Comparison of ENCODE assay signal across 14 cellular contexts in genomic region chr7:43642897-43643630, GRCh38.
DNase-seq lines count a peak whose midpoint lies in the region; ATAC-seq, FAIRE-seq and TF ChIP-seq lines count a peak whose summit lies in the region.
"Had no signal": no experiment of that assay in that cellular context is flagged by ENCODE, and none has a peak within 500 bp of the region (broad histone marks: within the 10 kb centered on the region; RNA-seq: fewer than 3 reads in every experiment).

No MANE protein-coding gene starts in this region.

- no peak overlapping the region for H3K14ac ChIP-seq in H1 (ENCODE audit: insufficient read length)

- TF ChIP-seq EP300 in H1 (IDR thresholded peaks at IDR 0.05; ENCODE audit: borderline replicate concordance in 1 of 2, low read depth in 2 of 2, low read length in 2 of 2): no peak

- peak overlapping the region; percentile 28 for H3K4me2 ChIP-seq in SU-DHL-6 (ENCODE audit: low read depth, low read length, poor library complexity, severe bottlenecking)
- no peak overlapping the region for H3K4me2 ChIP-seq in H1 (ENCODE audit: insufficient read depth in 1 of 2, low read depth in 2 of 2, low read length in 2 of 2)

- H3K4me3 ChIP-seq in SU-DHL-6 (ENCODE audit: insufficient read depth, low read length, poor library complexity, severe bottlenecking): no peak overlapping the region
- H3K4me3 ChIP-seq in H1 (ENCODE audit: extremely low read depth in 1 of 4, insufficient read depth in 2 of 4, low read depth in 3 of 4, low read length in 4 of 4): no peak overlapping the region
- H3K4me3 ChIP-seq in thoracic aorta: no peak overlapping the region
- H3K4me3 ChIP-seq: upper lobe of left lung had no signal

- CTCF ChIA-PET in H1 (lab: Charles Lee; ENCODE audit: partially characterized antibody): no interaction called here

- FAIRE-seq in H1 (lab: Jason Lieb, UNC): no peak
- FAIRE-seq: keratinocyte had no signal

- no peaks in the 10 kb centered on the region for H3K9me3 ChIP-seq in SU-DHL-6 (ENCODE audit: insufficient read depth, low read length)
- H3K9me3 ChIP-seq in H1 (ENCODE audit: insufficient read depth in 2 of 2, low read depth in 1 of 2, low read length in 1 of 2): no peaks in the 10 kb centered on the region
- no peaks in the 10 kb centered on the region for H3K9me3 ChIP-seq in thoracic aorta
- H3K9me3 ChIP-seq: upper lobe of left lung had no signal

- DNase-seq in activated naive CD4-positive, alpha-beta T cell (lab: John Stamatoyannopoulos, UW): no peak
- DNase-seq in H1 (ENCODE audit: low read depth in 1 of 2, low spot score in 2 of 2) (no peak), thoracic aorta (ENCODE audit: low spot score) (no peak), COR-L47 (lab: John Stamatoyannopoulos, UW) (no peak), AML-193 (lab: John Stamatoyannopoulos, UW) (no peak), epidermal melanocyte (ENCODE audit: insufficient read length, low spot score) (no peak)
- DNase-seq: erythroblast; NCI-H1092; stimulated activated CD4-positive, alpha-beta T cell treated with anti-CD3 and anti-CD28 coated beads, Interleukin-15, amount 100 ng/mL, for 24 hours had no signal

- no peaks in the 10 kb centered on the region for H3K27me3 ChIP-seq in SU-DHL-6 (ENCODE audit: low read length)
- H3K27me3 ChIP-seq in H1 (replicated peaks in 1 of 4; ENCODE audit: control insufficient read depth in 3 of 4, extremely low read depth in 1 of 4, insufficient read depth in 3 of 4, low read length in 3 of 4): no peaks in the 10 kb centered on the region
- H3K27me3 ChIP-seq in thoracic aorta (replicated peaks; ENCODE audit: insufficient read depth): no peaks in the 10 kb centered on the region
- H3K27me3 ChIP-seq: upper lobe of left lung had no signal

- peaks cover 96% of the 10 kb centered on the region for H3K4me1 Mint-ChIP-seq in activated naive CD4-positive, alpha-beta T cell treated with anti-CD3 and anti-CD28 coated beads, Interleukin-2, amount 50 U/mL, for 24 hours

- H3F3A ChIP-seq in SU-DHL-6 (ENCODE audit: insufficient read depth): peaks cover 87% of the 10 kb centered on the region

- peaks cover 33% of the 10 kb centered on the region for H3K36me3 Mint-ChIP-seq in activated naive CD4-positive, alpha-beta T cell treated with anti-CD3 and anti-CD28 coated beads, Interleukin-2, amount 50 U/mL, for 24 hours

- H3K56ac ChIP-seq in H1 (replicated peaks; ENCODE audit: insufficient read length, low read depth, low read length): no peak overlapping the region

- H4K91ac ChIP-seq in H1 (replicated peaks; ENCODE audit: insufficient read length, low read length): no peak overlapping the region

- H3K4ac ChIP-seq in H1 (replicated peaks; ENCODE audit: insufficient read length, low read depth, low read length): no peak overlapping the region

- no peak overlapping the region for H2AK5ac ChIP-seq in H1 (ENCODE audit: low read depth, low read length)

- no peak for TF ChIP-seq CTCF in SU-DHL-6 (IDR thresholded peaks at IDR 0.05; ENCODE audit: insufficient read depth, low read length, poor library complexity, severe bottlenecking)
- no peak for TF ChIP-seq CTCF in H1 (IDR thresholded peaks at IDR 0.05; ENCODE audit: control extremely low read depth in 1 of 3, insufficient read depth in 1 of 3, low read depth in 1 of 3, low read length in 3 of 3)
- no peak for TF ChIP-seq CTCF in thoracic aorta (IDR thresholded peaks at IDR 0.05)

- peak overlapping the region; percentile 44; the same call in 1 of the 2 replicates for H2BK5ac ChIP-seq in H1 (ENCODE audit: low read depth, low read length)

- no peak overlapping the region for H3K18ac ChIP-seq in H1 (ENCODE audit: extremely low read depth, low read length)

- H3K9ac ChIP-seq in SU-DHL-6 (ENCODE audit: low read length) (peak overlapping the region; percentile 35), H1 (replicated peaks in 1 of 4; ENCODE audit: extremely low read depth in 1 of 4, low read depth in 3 of 4, low read length in 3 of 4) (no peak overlapping the region)

- H3K4me3 Mint-ChIP-seq in activated naive CD4-positive, alpha-beta T cell treated with anti-CD3 and anti-CD28 coated beads, Interleukin-2, amount 50 U/mL, for 24 hours: peak overlapping the region; percentile 66
- H3K4me3 Mint-ChIP-seq: mesothelial cell of epicardium had no signal

- no peaks in the 10 kb centered on the region for H4K20me1 ChIP-seq in SU-DHL-6 (ENCODE audit: low read depth, low read length)
- H4K20me1 ChIP-seq in H1 (replicated peaks in 1 of 2; ENCODE audit: control insufficient read depth in 1 of 2, insufficient read depth in 2 of 2, low read length in 2 of 2): no peaks in the 10 kb centered on the region

- no peak overlapping the region for H2BK20ac ChIP-seq in H1 (ENCODE audit: low read length)

- peaks cover 8% of the 10 kb centered on the region for H3K79me1 ChIP-seq in H1 (ENCODE audit: low read depth, low read length)

- no peak overlapping the region for H2BK12ac ChIP-seq in H1 (ENCODE audit: low read depth, low read length)

- 88% methylated on average over 13 of the region's 13 CpGs; no CpG with 5 or more reads in 1 of the 2 experiments for WGBS in H1 (ENCODE audit: extremely low coverage in 1 of 2, insufficient coverage in 1 of 2, insufficient read length in 1 of 2, insufficient replicate concordance in 2 of 2, low coverage in 1 of 2, low lambda C conversion rate in 2 of 2, missing lambda C conversion rate in 1 of 2), 2 experiments

- TF ChIP-seq POLR2A in H1 (IDR thresholded peaks at IDR 0.05; ENCODE audit: control extremely low read depth in 1 of 2, low read depth in 2 of 2, low read length in 2 of 2): peak in 1 of 2 experiments; percentile 28; a peak in 1 of 3 replicates

- H3K23me2 ChIP-seq in H1 (ENCODE audit: low read depth, low read length): no peaks in the 10 kb centered on the region; the same call in 1 of the 2 replicates

- POLR2A ChIA-PET in H1 (lab: Charles Lee; ENCODE audit: partially characterized antibody): no interaction called here

- no peak overlapping the region for H4K8ac ChIP-seq in H1 (ENCODE audit: extremely low read depth, insufficient read depth, low read length)

- TF ChIP-seq RAD21 in H1 (IDR thresholded peaks at IDR 0.05 in 1 of 2, conservative IDR thresholded peaks at IDR 0.05 in 1 of 2; ENCODE audit: low read depth in 2 of 2, low read length in 2 of 2): no peak

- peak overlapping the region; percentile 87 for H3K27ac Mint-ChIP-seq in activated naive CD4-positive, alpha-beta T cell treated with anti-CD3 and anti-CD28 coated beads, Interleukin-2, amount 50 U/mL, for 24 hours
- H3K27ac Mint-ChIP-seq: mesothelial cell of epicardium had no signal

- H3K9me2 ChIP-seq in SU-DHL-6 (replicated peaks; ENCODE audit: insufficient read depth, low read length): no peaks in the 10 kb centered on the region

- H3K4me1 ChIP-seq in H1 (replicated peaks in 1 of 4; ENCODE audit: control insufficient read depth in 3 of 4, insufficient read depth in 4 of 4, low read length in 3 of 4): peaks cover 9 to 17% (median 12%) of the 10 kb centered on the region in 4 experiments
- H3K4me1 ChIP-seq in thoracic aorta (ENCODE audit: control insufficient read depth in 1 of 2, low read depth in 2 of 2): peaks cover 40 to 73% of the 10 kb centered on the region in 2 donors

- no peak overlapping the region for H2BK15ac ChIP-seq in H1 (ENCODE audit: low read length)

- no peak overlapping the region for H3K23ac ChIP-seq in H1 (ENCODE audit: insufficient read length)

- no peak overlapping the region for H2BK120ac ChIP-seq in H1 (replicated peaks; ENCODE audit: low read depth, low read length)

- no peak for ATAC-seq in thoracic aorta (ENCODE audit: insufficient number of reproducible peaks, low FRiP score, low read depth)

- H3K9me3 Mint-ChIP-seq in activated naive CD4-positive, alpha-beta T cell treated with anti-CD3 and anti-CD28 coated beads, Interleukin-2, amount 50 U/mL, for 24 hours: no peaks in the 10 kb centered on the region
- H3K9me3 Mint-ChIP-seq: mesothelial cell of epicardium had no signal

- peaks cover 24% of the 10 kb centered on the region for H3K36me3 ChIP-seq in SU-DHL-6 (ENCODE audit: low read length)
- H3K36me3 ChIP-seq in H1 (ENCODE audit: control insufficient read depth in 2 of 4, insufficient read depth in 4 of 4, low read length in 3 of 4): peaks cover 0 to 62% (median 24%) of the 10 kb centered on the region in 4 experiments; a peak in 7 of 8 replicates
- peaks cover 2% of the 10 kb centered on the region for H3K36me3 ChIP-seq in thoracic aorta

- H3K27me3 Mint-ChIP-seq in activated naive CD4-positive, alpha-beta T cell treated with anti-CD3 and anti-CD28 coated beads, Interleukin-2, amount 50 U/mL, for 24 hours: no peaks in the 10 kb centered on the region

- H3K79me2 ChIP-seq in SU-DHL-6 (ENCODE audit: insufficient read depth, low read length) (peaks cover 25% of the 10 kb centered on the region), H1 (ENCODE audit: control insufficient read depth in 1 of 2, insufficient read depth in 2 of 2, low read length in 2 of 2) (no peaks in the 10 kb centered on the region)

- H2AFZ ChIP-seq in SU-DHL-6 (ENCODE audit: low read depth, low read length, severe bottlenecking) (no peak overlapping the region), H1 (ENCODE audit: low read length) (no peak overlapping the region)

- no peak overlapping the region for H4K5ac ChIP-seq in H1 (ENCODE audit: insufficient read length, low read depth, low read length)

- H3K27ac ChIP-seq in SU-DHL-6 (ENCODE audit: low read depth, low read length): peak overlapping the region; percentile 84
- H3K27ac ChIP-seq in H1 (ENCODE audit: low read depth, low read length): no peak overlapping the region
- H3K27ac ChIP-seq in thoracic aorta: peak overlapping the region; percentile 49 to 51
- H3K27ac ChIP-seq: upper lobe of left lung had no signal

TF ChIP-seq in H1, 55 proteins besides CTCF, POLR2A, EP300 and RAD21 (continues in another document):
- TF ChIP-seq TEAD4 (IDR thresholded peaks at IDR 0.05; ENCODE audit: low read depth, low read length): no peak
- TF ChIP-seq SIRT6 (IDR thresholded peaks at IDR 0.05; ENCODE audit: low read length): no peak
- TF ChIP-seq BACH1 (IDR thresholded peaks at IDR 0.05; ENCODE audit: low read length): no peak
- no peak for TF ChIP-seq CHD1 (IDR thresholded peaks at IDR 0.05; ENCODE audit: low read depth, low read length)
- no peak for TF ChIP-seq MAFK (IDR thresholded peaks at IDR 0.05; ENCODE audit: low read depth, low read length)
